ENCODE assay signal across 20 cellular contexts in genomic region chr14:99891266-99891665, GRCh38.
A peak's percentile ranks its signal among the peaks of the same experiment; 100 is the strongest.
DNase-seq lines count a peak whose midpoint lies in the region; FAIRE-seq and TF ChIP-seq lines count a peak whose summit lies in the region.
"Had no signal": no experiment of that assay in that cellular context is flagged by ENCODE, and none has a peak within 500 bp of the region (broad histone marks: within the 10 kb centered on the region; RNA-seq: fewer than 3 reads in every experiment).

No MANE protein-coding gene starts in this region.

- H3K4me1 ChIP-seq in trophoblast cell (ENCODE audit: control insufficient read depth in 1 of 2, insufficient read depth in 2 of 2, low read length in 2 of 2) (no peaks in the 10 kb centered on the region), testis (no peaks in the 10 kb centered on the region)
- H3K4me1 ChIP-seq: BLaER1, Caco-2, HAP-1 had no signal

- peaks cover 1% of the 10 kb centered on the region for H3K9me3 ChIP-seq in trophoblast cell (ENCODE audit: insufficient read depth, low read depth, low read length)
- H3K9me3 ChIP-seq in testis, result no peaks in the 10 kb centered on the region
- H3K9me3 ChIP-seq: BLaER1, Caco-2, HAP-1 had no signal

- intact Hi-C loops in testis (cut with DNase I; ENCODE audit: low total_unique reads), result no loop called here

- H3K4me2 ChIP-seq in trophoblast cell (ENCODE audit: low read length), result no peak overlapping the region
- H3K4me2 ChIP-seq: BLaER1 had no signal

- H2BK5ac ChIP-seq in trophoblast cell (ENCODE audit: low read depth, low read length, poor library complexity), result no peak overlapping the region

- no peak overlapping the region for H2AK5ac ChIP-seq in trophoblast cell (ENCODE audit: low read length)

- no peak overlapping the region for H3K23ac ChIP-seq in trophoblast cell (ENCODE audit: low read length)

- H2BK120ac ChIP-seq in trophoblast cell (ENCODE audit: insufficient read depth, low read length, poor library complexity), result no peak overlapping the region

- no peak for TF ChIP-seq POLR2A in testis (IDR thresholded peaks at IDR 0.05)

- TF ChIP-seq CTCF in bronchial epithelial cell (IDR thresholded peaks at IDR 0.05; ENCODE audit: insufficient read depth, low read length, severe bottlenecking) (no peak), testis (IDR thresholded peaks at IDR 0.05) (no peak)

- H3K27ac ChIP-seq in trophoblast cell (ENCODE audit: low read depth, low read length), result no peak overlapping the region
- H3K27ac ChIP-seq in testis, result no peak overlapping the region
- H3K27ac ChIP-seq: 22Rv1, BLaER1, C4-2B had no signal

- H3K36me3 ChIP-seq in bronchial epithelial cell (ENCODE audit: control insufficient read depth, insufficient read depth, low read length), result no peaks in the 10 kb centered on the region
- no peaks in the 10 kb centered on the region for H3K36me3 ChIP-seq in trophoblast cell (ENCODE audit: control insufficient read depth in 1 of 2, insufficient read depth in 2 of 2, low read length in 2 of 2)
- no peaks in the 10 kb centered on the region for H3K36me3 ChIP-seq in testis (ENCODE audit: low read depth, missing control alignments)
- H3K36me3 ChIP-seq: BLaER1, HAP-1 had no signal

- no peak overlapping the region for H3K18ac ChIP-seq in trophoblast cell (ENCODE audit: low read length)

- H4K91ac ChIP-seq in trophoblast cell (ENCODE audit: low read depth, low read length), result no peak overlapping the region

- H3K14ac ChIP-seq in trophoblast cell (ENCODE audit: low read length), result no peak overlapping the region

- no CpG with 5 or more reads among the region's 2 CpGs for WGBS in trophoblast cell (ENCODE audit: extremely low coverage, insufficient coverage, insufficient read length)
- 83 to 87% methylated on average over 2 of the region's 2 CpGs for WGBS in testis, 2 donors

- H3K9ac ChIP-seq in trophoblast cell (ENCODE audit: low read length), result no peak overlapping the region
- H3K9ac ChIP-seq: BLaER1 had no signal

- peak; percentile 40 for DNase-seq in DMS79 treated with DMSO at 0.1 percent for 48 hours (lab: John Stamatoyannopoulos, UW)
- no peak for DNase-seq in DMS79 (lab: John Stamatoyannopoulos, UW)
- no peak for DNase-seq in bronchial epithelial cell (ENCODE audit: low read depth)
- DNase-seq in trophoblast cell, result peak; percentile 71 to 86
- DNase-seq in testis, result no peak
- no peak for DNase-seq in NCI-H1436 treated with DMSO at 0.1 percent for 48 hours (lab: John Stamatoyannopoulos, UW)
- DNase-seq: Caco-2; CD4-positive, CD25-positive, alpha-beta regulatory T cell; CD8-positive, alpha-beta T cell; DMS153; GF-D8; GOT3; HFFc6 had no signal

- no peak overlapping the region for H2BK12ac ChIP-seq in trophoblast cell (ENCODE audit: low read length)

- no peak overlapping the region for H3K4ac ChIP-seq in trophoblast cell (ENCODE audit: low read depth, low read length)

- FAIRE-seq in bronchial epithelial cell (lab: Jason Lieb, UNC), result peak; percentile 23
- FAIRE-seq: A204.1, GM12891, H54 had no signal

- no peaks in the 10 kb centered on the region for H3K27me3 ChIP-seq in bronchial epithelial cell (ENCODE audit: control insufficient read depth, insufficient read depth, low read length)
- no peaks in the 10 kb centered on the region for H3K27me3 ChIP-seq in trophoblast cell (ENCODE audit: insufficient read depth, low read length)
- no peaks in the 10 kb centered on the region for H3K27me3 ChIP-seq in testis
- H3K27me3 ChIP-seq: BLaER1 had no signal

- no peak overlapping the region for H4K12ac ChIP-seq in trophoblast cell (ENCODE audit: low read depth, low read length)

- no peaks in the 10 kb centered on the region for H3K79me2 ChIP-seq in trophoblast cell (ENCODE audit: control insufficient read depth, insufficient read depth, low read length, poor library complexity)

- no peak overlapping the region for H2AFZ ChIP-seq in trophoblast cell (ENCODE audit: insufficient read depth, low read length, poor library complexity)

- no peaks in the 10 kb centered on the region for H3K79me1 ChIP-seq in trophoblast cell (ENCODE audit: low read length)

- H3K4me3 ChIP-seq in bronchial epithelial cell (ENCODE audit: low read depth, low read length) (no peak overlapping the region), trophoblast cell (ENCODE audit: low read depth, low read length) (no peak overlapping the region), testis (no peak overlapping the region)
- H3K4me3 ChIP-seq: BLaER1, HAP-1 had no signal

- no peak overlapping the region for H4K8ac ChIP-seq in trophoblast cell (ENCODE audit: low read depth, low read length)

Comparison
In these comparisons a context has a peak if more than half of its experiments do, and no peak if none do; other contexts are left out.
1. DNase-seq: peak in DMS79 treated with DMSO at 0.1 percent for 48 hours (single experiment) and trophoblast cell (2 of 2); none in DMS79 (single experiment), bronchial epithelial cell (single experiment), testis (single experiment) and NCI-H1436 treated with DMSO at 0.1 percent for 48 hours (single experiment).